In genomic region chr2:137696916-137697315, GRCh38 we compare ENCODE assay signal across 26 cellular contexts.
"Had no signal": no experiment of that assay in that cellular context is flagged by ENCODE, and none has a peak within 500 bp of the region (broad histone marks: within the 10 kb centered on the region; RNA-seq: fewer than 3 reads in every experiment).

No MANE protein-coding gene starts in this region.

- ATAC-seq: mucosa of descending colon; naive thymus-derived CD4-positive, alpha-beta T cell; pancreas; sciatic nerve; stimulated activated naive B cell treated with anti-CD40 and anti-IgM and Interleukin-4, amounts not matched to agents 10 μg/mL and 1 μg/mL and 100 μg/mL, for 72 hours; stimulated activated naive CD8-positive, alpha-beta T cell treated with anti-CD3 and anti-CD28 coated beads, Interleukin-15, Interleukin-2, amounts not matched to agents 100 U/mL and 50 U/mL, for 24 hours had no signal

- H3K27me3 Mint-ChIP-seq: memory B cell; naive thymus-derived CD4-positive, alpha-beta T cell; stimulated activated naive B cell treated with anti-CD40 and anti-IgM and Interleukin-4, amounts not matched to agents 10 μg/mL and 1 μg/mL and 100 μg/mL, for 72 hours had no signal

- H3K4me1 Mint-ChIP-seq: memory B cell; naive thymus-derived CD4-positive, alpha-beta T cell; nephron; neural crest cell; stimulated activated naive B cell treated with anti-CD40 and anti-IgM and Interleukin-4, amounts not matched to agents 10 μg/mL and 1 μg/mL and 100 μg/mL, for 72 hours had no signal

- H3K36me3 ChIP-seq: pancreas, prostate gland, stomach, thyroid gland, transverse colon, uterus had no signal

- H3K9me3 Mint-ChIP-seq: neural crest cell had no signal

- H3K9me3 ChIP-seq: pancreas, prostate gland, testis, thyroid gland had no signal

- H3K27ac ChIP-seq: hepatocyte, pancreas, prostate gland, skin epidermis, stomach, testis, thyroid gland, transverse colon, uterus had no signal

- H3K4me3 ChIP-seq: hepatocyte, mucosa of descending colon, pancreas, prostate gland, skin epidermis, stomach, testis, thyroid gland, transverse colon, uterus had no signal

- H3K4me1 ChIP-seq: pancreas, prostate gland, stomach, testis, thyroid gland, transverse colon, uterus had no signal

- H3K27me3 ChIP-seq: hepatocyte, pancreas, stomach, testis, thyroid gland, transverse colon, uterus had no signal

- H3K36me3 Mint-ChIP-seq: memory B cell; naive thymus-derived CD4-positive, alpha-beta T cell; stimulated activated naive B cell treated with anti-CD40 and anti-IgM and Interleukin-4, amounts not matched to agents 10 μg/mL and 1 μg/mL and 100 μg/mL, for 72 hours had no signal

- H3K27ac Mint-ChIP-seq: memory B cell; naive thymus-derived CD4-positive, alpha-beta T cell; nephron; stimulated activated naive B cell treated with anti-CD40 and anti-IgM and Interleukin-4, amounts not matched to agents 10 μg/mL and 1 μg/mL and 100 μg/mL, for 72 hours had no signal

- DNase-seq: head of caudate nucleus; islet precursor cell; midbrain; mucosa of descending colon; naive thymus-derived CD4-positive, alpha-beta T cell; nucleus accumbens; pancreas; posterior cingulate gyrus; stimulated activated CD4-positive, alpha-beta T cell treated with anti-CD3 and anti-CD28 coated beads, Interleukin-12 subunit alpha, Interleukin-12 subunit beta, amount 100 ng/mL, for 4 hours; stimulated activated CD4-positive, alpha-beta T cell treated with anti-CD3 and anti-CD28 coated beads, Interleukin-15, amount 100 ng/mL, for 24 hours; stimulated activated CD4-positive, alpha-beta T cell treated with anti-CD3 and anti-CD28 coated beads, Interleukin-2, amount 100 ng/mL, for 24 hours; stimulated activated CD4-positive, alpha-beta T cell treated with anti-CD3 and anti-CD28 coated beads, Interleukin-4, amount 100 ng/mL, for 1 hour; stimulated activated naive B cell treated with anti-CD40 and anti-IgM and Interleukin-4, amounts not matched to agents 10 μg/mL and 1 μg/mL and 100 μg/mL, for 72 hours; stimulated activated naive CD8-positive, alpha-beta T cell treated with anti-CD3 and anti-CD28 coated beads, Interleukin-15, Interleukin-2, amounts not matched to agents 100 U/mL and 50 U/mL, for 24 hours; stomach; testis; thyroid gland; transverse colon; uterus had no signal

- H3K4me3 Mint-ChIP-seq: memory B cell; naive thymus-derived CD4-positive, alpha-beta T cell; nephron; neural crest cell; stimulated activated naive B cell treated with anti-CD40 and anti-IgM and Interleukin-4, amounts not matched to agents 10 μg/mL and 1 μg/mL and 100 μg/mL, for 72 hours had no signal
